In the genomic region with DNA sequence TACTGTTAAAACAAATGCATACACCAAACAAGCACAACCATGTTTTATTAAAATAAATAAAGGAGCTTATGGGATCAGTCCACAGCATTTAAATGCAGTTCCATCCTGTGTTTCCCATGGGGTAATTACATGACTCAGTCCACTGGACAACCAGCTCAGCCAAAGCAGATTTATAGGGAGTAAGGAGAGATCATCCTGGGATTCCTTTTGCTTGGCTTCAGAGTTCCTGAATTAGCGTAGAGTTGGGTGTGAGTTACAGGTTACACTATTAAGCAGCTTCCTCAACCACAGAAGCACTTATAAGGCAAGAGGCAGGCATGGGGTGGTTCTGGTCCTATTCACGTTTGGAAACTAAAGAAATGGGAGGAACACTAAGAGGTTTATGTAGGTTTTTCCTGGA, we compare ENCODE assay signal across 1 cellular context.
TF ChIP-seq lines count a peak whose summit lies in the region.

No MANE protein-coding gene starts in this region.

TF ChIP-seq in GM23338, 12 proteins besides CTCF, POLR2A, EP300 and RAD21 (continued from another document):
- TF ChIP-seq, protein P1, sequence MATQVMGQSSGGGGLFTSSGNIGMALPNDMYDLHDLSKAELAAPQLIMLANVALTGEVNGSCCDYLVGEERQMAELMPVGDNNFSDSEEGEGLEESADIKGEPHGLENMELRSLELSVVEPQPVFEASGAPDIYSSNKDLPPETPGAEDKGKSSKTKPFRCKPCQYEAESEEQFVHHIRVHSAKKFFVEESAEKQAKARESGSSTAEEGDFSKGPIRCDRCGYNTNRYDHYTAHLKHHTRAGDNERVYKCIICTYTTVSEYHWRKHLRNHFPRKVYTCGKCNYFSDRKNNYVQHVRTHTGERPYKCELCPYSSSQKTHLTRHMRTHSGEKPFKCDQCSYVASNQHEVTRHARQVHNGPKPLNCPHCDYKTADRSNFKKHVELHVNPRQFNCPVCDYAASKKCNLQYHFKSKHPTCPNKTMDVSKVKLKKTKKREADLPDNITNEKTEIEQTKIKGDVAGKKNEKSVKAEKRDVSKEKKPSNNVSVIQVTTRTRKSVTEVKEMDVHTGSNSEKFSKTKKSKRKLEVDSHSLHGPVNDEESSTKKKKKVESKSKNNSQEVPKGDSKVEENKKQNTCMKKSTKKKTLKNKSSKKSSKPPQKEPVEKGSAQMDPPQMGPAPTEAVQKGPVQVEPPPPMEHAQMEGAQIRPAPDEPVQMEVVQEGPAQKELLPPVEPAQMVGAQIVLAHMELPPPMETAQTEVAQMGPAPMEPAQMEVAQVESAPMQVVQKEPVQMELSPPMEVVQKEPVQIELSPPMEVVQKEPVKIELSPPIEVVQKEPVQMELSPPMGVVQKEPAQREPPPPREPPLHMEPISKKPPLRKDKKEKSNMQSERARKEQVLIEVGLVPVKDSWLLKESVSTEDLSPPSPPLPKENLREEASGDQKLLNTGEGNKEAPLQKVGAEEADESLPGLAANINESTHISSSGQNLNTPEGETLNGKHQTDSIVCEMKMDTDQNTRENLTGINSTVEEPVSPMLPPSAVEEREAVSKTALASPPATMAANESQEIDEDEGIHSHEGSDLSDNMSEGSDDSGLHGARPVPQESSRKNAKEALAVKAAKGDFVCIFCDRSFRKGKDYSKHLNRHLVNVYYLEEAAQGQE (IDR thresholded peaks at IDR 0.05; ENCODE audit: unreplicated experiment), result no peak
- TF ChIP-seq NANOG (IDR thresholded peaks at IDR 0.05; ENCODE audit: borderline replicate concordance) (no peak), JUNB (IDR thresholded peaks at IDR 0.05; ENCODE audit: unreplicated experiment) (no peak), POLR2AphosphoS5 (IDR thresholded peaks at IDR 0.05; ENCODE audit: low read depth) (no peak), ZNF331 (CRISPR knock-in tag; IDR thresholded peaks at IDR 0.05; ENCODE audit: low read depth) (no peak)
